Comparison of ENCODE assay signal across 30 cellular contexts in genomic region chr1:90936061-90936460, GRCh38.
"Had no signal": no experiment of that assay in that cellular context is flagged by ENCODE, and none has a peak within 500 bp of the region (broad histone marks: within the 10 kb centered on the region; RNA-seq: fewer than 3 reads in every experiment).

No MANE protein-coding gene starts in this region.

- H3K27me3 Mint-ChIP-seq: activated naive CD8-positive, alpha-beta T cell treated with anti-CD3 and anti-CD28 coated beads, Interleukin-2, amount 10 ng/mL, durations not matched to agents 7 days and 5 days; dendritic cell treated with granulocyte-macrophage colony-stimulating factor and Interleukin-4, amounts not matched to agents 40 ng/mL and 50 ng/mL, for 4 days; naive thymus-derived CD8-positive, alpha-beta T cell; T-cell; type B pancreatic cell had no signal

- H2AFZ ChIP-seq: hepatocyte had no signal

- H3K4me2 ChIP-seq: hepatocyte, smooth muscle cell had no signal

- H3K27ac Mint-ChIP-seq: activated CD8-positive, alpha-beta T cell treated with anti-CD3 and anti-CD28 coated beads, Interleukin-2, amount 10 ng/mL, durations not matched to agents 7 days and 5 days; activated naive CD8-positive, alpha-beta T cell treated with anti-CD3 and anti-CD28 coated beads, Interleukin-2, amount 10 ng/mL, durations not matched to agents 7 days and 5 days; activated T-helper 1 cell treated with anti-CD3 and anti-CD28 coated beads, Interleukin-12 subunit alpha, Interleukin-12 subunit beta, Interleukin-2, Interleukin-4 antibody, amounts not matched to agents 30 ng/mL and 10 ng/mL and 1 ng/mL, durations not matched to agents 14 hours and 24 hours and 36 hours; dendritic cell treated with granulocyte-macrophage colony-stimulating factor and Interleukin-4, amounts not matched to agents 40 ng/mL and 50 ng/mL, for 4 days; type B pancreatic cell had no signal

- H3K9me3 Mint-ChIP-seq: activated T-helper 1 cell treated with anti-CD3 and anti-CD28 coated beads, Interleukin-12 subunit alpha, Interleukin-12 subunit beta, Interleukin-2, Interleukin-4 antibody, amounts not matched to agents 30 ng/mL and 10 ng/mL and 1 ng/mL, durations not matched to agents 14 hours and 24 hours and 36 hours; dendritic cell treated with granulocyte-macrophage colony-stimulating factor and Interleukin-4, amounts not matched to agents 40 ng/mL and 50 ng/mL, for 4 days; immature natural killer cell; type B pancreatic cell had no signal

- ATAC-seq: activated CD8-positive, alpha-beta T cell treated with anti-CD3 and anti-CD28 coated beads, Interleukin-2, amount 10 ng/mL, durations not matched to agents 7 days and 5 days; body of pancreas; left lung; naive thymus-derived CD8-positive, alpha-beta T cell; sciatic nerve; T-cell had no signal

- H3K4me1 ChIP-seq: left lung had no signal

- H3K9me3 ChIP-seq: body of pancreas, left lung, neutrophil, ovary, thoracic aorta had no signal

- H3K4me3 Mint-ChIP-seq: activated CD8-positive, alpha-beta T cell treated with anti-CD3 and anti-CD28 coated beads, Interleukin-2, amount 10 ng/mL, durations not matched to agents 7 days and 5 days; activated naive CD8-positive, alpha-beta T cell treated with anti-CD3 and anti-CD28 coated beads, Interleukin-2, amount 10 ng/mL, durations not matched to agents 7 days and 5 days; activated T-helper 1 cell treated with anti-CD3 and anti-CD28 coated beads, Interleukin-12 subunit alpha, Interleukin-12 subunit beta, Interleukin-2, Interleukin-4 antibody, amounts not matched to agents 30 ng/mL and 10 ng/mL and 1 ng/mL, durations not matched to agents 14 hours and 24 hours and 36 hours; dendritic cell treated with granulocyte-macrophage colony-stimulating factor and Interleukin-4, amounts not matched to agents 40 ng/mL and 50 ng/mL, for 4 days; naive thymus-derived CD8-positive, alpha-beta T cell; T-cell; type B pancreatic cell had no signal

- H3K27me3 ChIP-seq: body of pancreas, cardiac muscle cell, hepatocyte, left lung, neutrophil, ovary had no signal

- H3K27ac ChIP-seq: body of pancreas, cardiac muscle cell, hepatocyte, left lung, neutrophil, ovary, thoracic aorta, WERI-Rb-1 had no signal

- DNase-seq: activated CD4-positive, alpha-beta T cell treated with anti-CD3 and anti-CD28 coated beads for 1 hour; activated CD4-positive, alpha-beta T cell treated with anti-CD3 and anti-CD28 coated beads, Interleukin-2, amount 50 U/mL, for 1 hour; activated CD8-positive, alpha-beta T cell treated with anti-CD3 and anti-CD28 coated beads, Interleukin-2, amount 10 ng/mL, durations not matched to agents 7 days and 5 days; activated gamma-delta T cell treated with Interleukin-2 at 50 U/mL for 16 hours; activated naive CD8-positive, alpha-beta T cell treated with anti-CD3 and anti-CD28 coated beads, Interleukin-2, amount 10 ng/mL, durations not matched to agents 7 days and 5 days; amygdala; body of pancreas; effector CD4-positive, alpha-beta T cell; erythroblast; foreskin melanocyte; immature natural killer cell; kidney glomerular epithelial cell; left lung; naive thymus-derived CD8-positive, alpha-beta T cell; ovary; stimulated activated CD4-positive, alpha-beta T cell treated with anti-CD3 and anti-CD28 coated beads, Interleukin-15, amount 100 ng/mL, for 24 hours; stimulated activated CD4-positive, alpha-beta T cell treated with anti-CD3 and anti-CD28 coated beads, Interleukin-4, amount 100 ng/mL, for 1 hour; stimulated activated naive CD4-positive, alpha-beta T cell treated with Interleukin-2 at 50 U/mL for 16 hours; T-cell; WERI-Rb-1 had no signal

- H3K4me3 ChIP-seq: body of pancreas, cardiac muscle cell, hepatocyte, left lung, lung, ovary, smooth muscle cell, thoracic aorta had no signal
